1 cellular context compared by ENCODE assay signal in genomic region chr12:29700761-29701481, GRCh38.
TF ChIP-seq lines count a peak whose summit lies in the region.

No MANE protein-coding gene starts in this region.

TF ChIP-seq in IMR-90, 13 proteins besides CTCF, POLR2A, EP300 and RAD21 (continued from another document):
- TF ChIP-seq USF2 (IDR thresholded peaks at IDR 0.05; ENCODE audit: low read depth, low read length) (no peak), CHD1 (IDR thresholded peaks at IDR 0.05; ENCODE audit: low read depth, low read length) (no peak), MAZ (IDR thresholded peaks at IDR 0.05; ENCODE audit: borderline replicate concordance, low read depth, low read length) (no peak), MAFK (IDR thresholded peaks at IDR 0.05; ENCODE audit: low read depth, low read length) (no peak), SMC3 (IDR thresholded peaks at IDR 0.05; ENCODE audit: low read depth, low read length) (no peak), RFX5 (IDR thresholded peaks at IDR 0.05; ENCODE audit: low read depth, low read length) (no peak), CEBPB (IDR thresholded peaks at IDR 0.05; ENCODE audit: low read depth, low read length) (no peak), MXI1 (IDR thresholded peaks at IDR 0.05; ENCODE audit: borderline replicate concordance, low read depth, low read length) (no peak)
